ENCODE assay signal across 8 cellular contexts in genomic region chr1:236144033-236144432, GRCh38. TPM values are rescaled to one million over a fixed set of nuclear protein-coding genes. Genes with fewer than 3 reads are reported as not detected.
DNase-seq lines count a peak whose midpoint lies in the region; ATAC-seq and TF ChIP-seq lines count a peak whose summit lies in the region.

No MANE protein-coding gene starts in this region.

- peaks cover 13% of the 10 kb centered on the region for H3K4me1 Mint-ChIP-seq in T-helper 2 cell treated with Interferon-gamma antibody and Interleukin-4, amounts not matched to agents 5 μg/mL and 100 μg/mL, for 36 hours (ENCODE audit: low read depth)

- no peaks in the 10 kb centered on the region for H3K9me3 Mint-ChIP-seq in T-helper 2 cell treated with Interferon-gamma antibody and Interleukin-4, amounts not matched to agents 5 μg/mL and 100 μg/mL, for 36 hours

- H3K4me1 ChIP-seq in PC-3 (ENCODE audit: insufficient read depth, low read length): peaks cover 8% of the 10 kb centered on the region; the same call in 1 of the 2 replicates
- H3K4me1 ChIP-seq in psoas muscle: no peaks in the 10 kb centered on the region

- ATAC-seq in PC-3 (no peak), psoas muscle (no peak), GM21526 (IDR thresholded peaks at IDR 0.05; ENCODE audit: low FRiP score, unreplicated experiment) (no peak)

- H3F3A ChIP-seq in PC-3 (ENCODE audit: low read length, unreplicated experiment): no peaks in the 10 kb centered on the region

- no peaks in the 10 kb centered on the region for H3K9me2 ChIP-seq in PC-3 (replicated peaks; ENCODE audit: low read length)

- no peak overlapping the region for H3K27ac ChIP-seq in PC-3 (ENCODE audit: low read length)
- H3K27ac ChIP-seq in psoas muscle: no peak overlapping the region

- no peaks in the 10 kb centered on the region for H3K9me3 ChIP-seq in PC-3 (ENCODE audit: low read length)
- H3K9me3 ChIP-seq in psoas muscle: no peaks in the 10 kb centered on the region

- CTCF ChIA-PET in PC-3 (lab: Charles Lee): no interaction called here

- H3K4me3 ChIP-seq in GM06990 (replicated peaks; ENCODE audit: low read depth, low read length) (peak overlapping the region; percentile 78), PC-3 (ENCODE audit: low read length) (peak overlapping the region; percentile 12; the same call in 1 of the 2 replicates), epithelial cell of proximal tubule (ENCODE audit: low read depth, low read length) (peak overlapping the region; percentile 89), psoas muscle (peak overlapping the region; percentile 67)

- BruUV-seq in PC-3 (replicated peaks; lab: Mats Ljungman, UMichigan): no TSS peak

- 91 to 95% (median 94%) methylated on average over 14 of the region's 14 CpGs for WGBS in psoas muscle, 3 donors

- no peaks in the 10 kb centered on the region for H3K36me3 Mint-ChIP-seq in T-helper 2 cell treated with Interferon-gamma antibody and Interleukin-4, amounts not matched to agents 5 μg/mL and 100 μg/mL, for 36 hours (ENCODE audit: low read depth)

- peaks cover 35% of the 10 kb centered on the region for H3K27me3 Mint-ChIP-seq in T-helper 2 cell treated with Interferon-gamma antibody and Interleukin-4, amounts not matched to agents 5 μg/mL and 100 μg/mL, for 36 hours (ENCODE audit: low read depth)

- H3K27ac Mint-ChIP-seq in T-helper 2 cell treated with Interferon-gamma antibody and Interleukin-4, amounts not matched to agents 5 μg/mL and 100 μg/mL, for 36 hours: no peak overlapping the region

- H3K4me3 Mint-ChIP-seq in T-helper 2 cell treated with Interferon-gamma antibody and Interleukin-4, amounts not matched to agents 5 μg/mL and 100 μg/mL, for 36 hours: no peak overlapping the region

- H3K27me3 ChIP-seq in GM06990 (replicated peaks; ENCODE audit: control insufficient read depth, insufficient read depth, low read length): peaks cover 4% of the 10 kb centered on the region; the same call in 1 of the 2 replicates
- no peaks in the 10 kb centered on the region for H3K27me3 ChIP-seq in PC-3 (ENCODE audit: low read length)
- H3K27me3 ChIP-seq in psoas muscle (ENCODE audit: insufficient read depth in 3 of 3, low read length in 2 of 3): peaks cover 0 to 58% (median 15%) of the 10 kb centered on the region in 3 donors

- intact Hi-C loops in PC-3 (cut with micrococcal nuclease): no loop called here
- intact Hi-C loops in psoas muscle (cut with DNase I): no loop called here

- H3K79me2 ChIP-seq in PC-3 (ENCODE audit: low read length): no peaks in the 10 kb centered on the region

- no peak overlapping the region for H2AFZ ChIP-seq in PC-3 (ENCODE audit: low read length)

- DNase-seq in GM06990 (ENCODE audit: extremely low read depth, insufficient read length) (no peak), PC-3 (no peak), epithelial cell of proximal tubule (ENCODE audit: low read depth) (no peak), psoas muscle (no peak), NCI-H2196 treated with DMSO at 0.1 percent for 48 hours (lab: John Stamatoyannopoulos, UW; ENCODE audit: unreplicated experiment) (no peak)
- no peak for DNase-seq in T-helper 2 cell treated with Interferon-gamma antibody and Interleukin-4, amounts not matched to agents 5 μg/mL and 100 μg/mL, for 36 hours (ENCODE audit: low spot score)
- no peak for DNase-seq in stimulated activated CD4-positive, alpha-beta T cell treated with anti-CD3 and anti-CD28 coated beads, Interleukin-1b, Interleukin-23, amount 100 ng/mL, for 48 hours

- TF ChIP-seq CTCF in GM06990 (IDR thresholded peaks at IDR 0.05; ENCODE audit: insufficient read depth, low read length, poor library complexity, severe bottlenecking) (no peak), PC-3 (conservative IDR thresholded peaks at IDR 0.05; ENCODE audit: low read depth, low read length) (no peak), epithelial cell of proximal tubule (conservative IDR thresholded peaks at IDR 0.05; ENCODE audit: low read depth, low read length) (no peak), psoas muscle (IDR thresholded peaks at IDR 0.05) (no peak)

- H3K4me2 ChIP-seq in PC-3 (ENCODE audit: low read length): peak overlapping the region; percentile 80

- H4K20me1 ChIP-seq in PC-3 (ENCODE audit: low read length): no peaks in the 10 kb centered on the region

- POLR2A ChIA-PET in PC-3 (lab: Charles Lee; ENCODE audit: unreplicated experiment): no interaction called here

- no peak overlapping the region for H3K9ac ChIP-seq in PC-3 (ENCODE audit: low read length)

- H3K36me3 ChIP-seq in GM06990 (ENCODE audit: control insufficient read depth, insufficient read depth, low read length) (peaks cover 8% of the 10 kb centered on the region), PC-3 (ENCODE audit: low read depth, low read length) (no peaks in the 10 kb centered on the region), psoas muscle (ENCODE audit: insufficient read depth in 1 of 2, low read depth in 1 of 2) (no peaks in the 10 kb centered on the region)

RNA-seq across cellular contexts. Expression of gene GPR137B, which starts 1.7 kb away (rescaled TPM):
- total RNA-seq in PC-3 (2014; rRNA removed): 0.69 and 2.3 TPM in 2 replicates
- total RNA-seq in epithelial cell of proximal tubule: 9.4 and 14.8 TPM in 2 replicates
- 1 to 10 TPM; 1.5 to 1.9 (median 1.6) TPM for total RNA-seq in psoas muscle
- under 1 TPM; 0.60 to 0.77 (median 0.69) TPM for polyA plus RNA-seq in psoas muscle

Comparison
In these comparisons a context has a peak if more than half of its experiments do, and no peak if none do; other contexts are left out.
1. H3K4me3 ChIP-seq: peak in every context shown above with its lines; median percentile 89 in epithelial cell of proximal tubule; 78 in GM06990; 67 in psoas muscle; 12 in PC-3.